In genomic region chr1:199184180-199184579, GRCh38 we compare ENCODE assay signal across 19 cellular contexts.
DNase-seq lines count a peak whose midpoint lies in the region; ATAC-seq, FAIRE-seq and TF ChIP-seq lines count a peak whose summit lies in the region.
"Had no signal": no experiment of that assay in that cellular context is flagged by ENCODE, and none has a peak within 500 bp of the region (broad histone marks: within the 10 kb centered on the region; RNA-seq: fewer than 3 reads in every experiment).

No MANE protein-coding gene starts in this region.

- BruUV-seq in HepG2 (replicated peaks; lab: Mats Ljungman, UMichigan) (no TSS peak), K562 (replicated peaks; lab: Mats Ljungman, UMichigan) (no TSS peak)

- no peak for TF ChIP-seq POLR2A in HepG2 (IDR thresholded peaks at IDR 0.05; ENCODE audit: insufficient read depth in 1 of 2, low read depth in 2 of 2, low read length in 2 of 2)
- no peak for TF ChIP-seq POLR2A in right lobe of liver (IDR thresholded peaks at IDR 0.05)
- TF ChIP-seq POLR2A in K562 (conservative IDR thresholded peaks at IDR 0.05), result no peak

- H3K4me2 ChIP-seq in HepG2 (ENCODE audit: low read depth, low read length) (no peak overlapping the region), K562 (ENCODE audit: insufficient read depth, low read length) (no peak overlapping the region)
- H3K4me2 ChIP-seq: GM23338 had no signal

- H3K9ac ChIP-seq in HepG2 (ENCODE audit: insufficient read depth, low read depth, low read length), result no peak overlapping the region
- no peak overlapping the region for H3K9ac ChIP-seq in K562 (ENCODE audit: insufficient read depth in 1 of 2, low read depth in 2 of 2, low read length in 2 of 2)

- H3K36me3 ChIP-seq in HepG2 (replicated peaks in 1 of 2; ENCODE audit: control insufficient read depth in 1 of 2, insufficient read depth in 2 of 2, low read length in 2 of 2) (no peaks in the 10 kb centered on the region), right lobe of liver (no peaks in the 10 kb centered on the region), KOPT-K1 (ENCODE audit: insufficient read depth, low read length) (no peaks in the 10 kb centered on the region), K562 (ENCODE audit: control insufficient read depth, insufficient read depth, low read length) (no peaks in the 10 kb centered on the region)
- H3K36me3 ChIP-seq: BE2C had no signal

- no peak for ATAC-seq in HepG2
- ATAC-seq in right lobe of liver, result no peak
- ATAC-seq in K562, result no peak
- no peak for ATAC-seq in HG02798 (IDR thresholded peaks at IDR 0.05; ENCODE audit: poor library complexity, unreplicated experiment)
- ATAC-seq in HG02759 (IDR thresholded peaks at IDR 0.05; ENCODE audit: unreplicated experiment), result no peak
- ATAC-seq: GM23338 had no signal

- TF ChIP-seq EP300 in HepG2 (IDR thresholded peaks at IDR 0.05; ENCODE audit: low read depth in 2 of 2, low read length in 2 of 2) (no peak), HepG2 (CRISPR knock-in tag; IDR thresholded peaks at IDR 0.05; ENCODE audit: borderline replicate concordance) (no peak), K562 (IDR thresholded peaks at IDR 0.05; ENCODE audit: low read length) (no peak)

- H3K4me1 ChIP-seq in HepG2 (ENCODE audit: insufficient read depth, low read length) (no peaks in the 10 kb centered on the region), right lobe of liver (no peaks in the 10 kb centered on the region), K562 (replicated peaks in 1 of 2; ENCODE audit: control insufficient read depth in 2 of 2, insufficient read depth in 2 of 2, low read length in 2 of 2) (no peaks in the 10 kb centered on the region)

- H3K27me3 ChIP-seq in HepG2 (ENCODE audit: control insufficient read depth in 1 of 2, insufficient read depth in 2 of 2, low read length in 2 of 2), result no peaks in the 10 kb centered on the region
- no peaks in the 10 kb centered on the region for H3K27me3 ChIP-seq in right lobe of liver
- no peaks in the 10 kb centered on the region for H3K27me3 ChIP-seq in K562 (ENCODE audit: control insufficient read depth in 2 of 2, insufficient read depth in 2 of 2, low read length in 2 of 2)
- H3K27me3 ChIP-seq: BE2C had no signal

- H4K20me1 ChIP-seq in HepG2 (ENCODE audit: insufficient read depth, low read length) (no peaks in the 10 kb centered on the region), K562 (replicated peaks; ENCODE audit: control insufficient read depth, insufficient read depth, low read length) (no peaks in the 10 kb centered on the region)

- POLR2A ChIA-PET in HepG2 (lab: Yijun Ruan, JAX) (no interaction called here), K562 (lab: Yijun Ruan, JAX) (no interaction called here)

- H2AFZ ChIP-seq in HepG2 (ENCODE audit: low read length), result no peak overlapping the region
- H2AFZ ChIP-seq in K562 (ENCODE audit: low read depth, low read length), result no peak overlapping the region
- H2AFZ ChIP-seq: GM23338 had no signal

- H3K4me3 ChIP-seq in HepG2 (replicated peaks in 1 of 3; ENCODE audit: insufficient read depth in 1 of 3, low read depth in 2 of 3, low read length in 3 of 3), result no peak overlapping the region
- no peak overlapping the region for H3K4me3 ChIP-seq in right lobe of liver
- H3K4me3 ChIP-seq in K562, result no peak overlapping the region
- H3K4me3 ChIP-seq: GM23338 had no signal

- H3K27ac ChIP-seq in HepG2 (ENCODE audit: extremely low read length, insufficient read depth, low read length), result no peak overlapping the region
- no peak overlapping the region for H3K27ac ChIP-seq in right lobe of liver
- peak overlapping the region; percentile 95 for H3K27ac ChIP-seq in KOPT-K1 (ENCODE audit: low read depth, low read length, poor library complexity, severe bottlenecking)
- no peak overlapping the region for H3K27ac ChIP-seq in K562 (ENCODE audit: extremely low read depth, low read depth, low read length)

- TF ChIP-seq RAD21 in HepG2 (CRISPR knock-in tag; IDR thresholded peaks at IDR 0.05), result no peak
- no peak for TF ChIP-seq RAD21 in K562 (CRISPR knock-in tag; conservative IDR thresholded peaks at IDR 0.05 in 1 of 2, IDR thresholded peaks at IDR 0.05 in 1 of 2)

- TF ChIP-seq CTCF in HepG2 (CRISPR knock-in tag; IDR thresholded peaks at IDR 0.05) (no peak), right lobe of liver (IDR thresholded peaks at IDR 0.05) (no peak), K562 (IDR thresholded peaks at IDR 0.05 in 2 of 3, conservative IDR thresholded peaks at IDR 0.05 in 1 of 3; ENCODE audit: insufficient read depth in 2 of 3, low read depth in 1 of 3, low read length in 3 of 3) (no peak)

- CTCF ChIA-PET in HepG2 (lab: Yijun Ruan, JAX; ENCODE audit: low intra/inter-chr PET ratio, low total read pairs) (no interaction called here), K562 (lab: Yijun Ruan, JAX; ENCODE audit: low intra/inter-chr PET ratio) (no interaction called here)

- in situ Hi-C loops in HepG2 (cut with HindIII; ENCODE audit: extremely low pct_ligation_motif_present, low pct_unique_long_range_greater_than_20kb), result no loop called here
- in situ Hi-C loops in K562 (cut with MboI), result no loop called here

- DNase-seq in HepG2 (ENCODE audit: low spot score) (no peak), right lobe of liver (no peak), K562 (ENCODE audit: extremely low read depth in 1 of 4, low spot score in 3 of 4) (no peak), HK-2 (ENCODE audit: unreplicated experiment) (no peak)
- DNase-seq: ACHN; BE2C; C1 segment of cervical spinal cord; CD4-positive, CD25-positive, alpha-beta regulatory T cell; CD8-positive, alpha-beta memory T cell; COR-L47; GDM1; HCEC 1CT had no signal

- H3K79me2 ChIP-seq in HepG2 (ENCODE audit: insufficient read depth, low read length), result no peaks in the 10 kb centered on the region
- no peaks in the 10 kb centered on the region for H3K79me2 ChIP-seq in K562 (ENCODE audit: control insufficient read depth, insufficient read depth, low read length)

- H3K9me3 ChIP-seq in HepG2 (ENCODE audit: low read length) (no peaks in the 10 kb centered on the region), right lobe of liver (no peaks in the 10 kb centered on the region), KOPT-K1 (ENCODE audit: insufficient read depth, low read length, poor library complexity, severe bottlenecking) (no peaks in the 10 kb centered on the region), K562 (replicated peaks; ENCODE audit: control insufficient read depth, insufficient read depth, low read depth, low read length) (no peaks in the 10 kb centered on the region)
- H3K9me3 ChIP-seq: BE2C had no signal

- WGBS in HepG2 (ENCODE audit: low lambda C conversion rate), result 30% methylated on average over 4 of the region's 4 CpGs
- WGBS in right lobe of liver (ENCODE audit: insufficient coverage, low coverage, low lambda C conversion rate, missing lambda C conversion rate), result 90% methylated on average over 4 of the region's 4 CpGs
- 0% methylated on average over 4 of the region's 4 CpGs for WGBS in K562 (ENCODE audit: insufficient coverage, low coverage, missing lambda C conversion rate)

- H3K9me1 ChIP-seq in K562 (ENCODE audit: control insufficient read depth, insufficient read depth, low read length), result no peaks in the 10 kb centered on the region

- FAIRE-seq in HepG2 (lab: Jason Lieb, UNC), result no peak
- no peak for FAIRE-seq in K562 (lab: Jason Lieb, UNC)
- FAIRE-seq: GM12892, GM18507, H54 had no signal

- intact Hi-C loops in HepG2 (cut with micrococcal nuclease; ENCODE audit: unreplicated experiment), result no loop called here
- intact Hi-C loops in right lobe of liver (cut with DNase I), result no loop called here
- intact Hi-C loops in K562 (cut with micrococcal nuclease), result no loop called here

TF ChIP-seq in HepG2, 621 proteins besides CTCF, POLR2A, EP300 and RAD21:
- TF ChIP-seq MAFK (conservative IDR thresholded peaks at IDR 0.05 in 1 of 2, IDR thresholded peaks at IDR 0.05 in 1 of 2; ENCODE audit: low read length in 2 of 2) (peak in 1 of 2 experiments; percentile 87; a peak in 2 of 4 replicates), CHCHD3 (CRISPR knock-in tag; IDR thresholded peaks at IDR 0.05) (no peak), MAFF (IDR thresholded peaks at IDR 0.05; ENCODE audit: low read depth, low read length) (peak; percentile 79)

TF ChIP-seq in K562, 482 proteins besides CTCF, POLR2A, EP300 and RAD21:
- TF ChIP-seq NFIX (CRISPR knock-in tag; IDR thresholded peaks at IDR 0.05; ENCODE audit: low read depth), result no peak
- no peak for TF ChIP-seq TBP (optimal IDR thresholded peaks at IDR 0.05; ENCODE audit: low read depth, low read length)
- TF ChIP-seq ZNF316 (IDR thresholded peaks at IDR 0.05), result peak; percentile 59
- no peak for TF ChIP-seq DEAF1 (CRISPR knock-in tag; IDR thresholded peaks at IDR 0.05)
- no peak for TF ChIP-seq SUPT5H (IDR thresholded peaks at IDR 0.05)
- no peak for TF ChIP-seq ELK3 (CRISPR knock-in tag; IDR thresholded peaks at IDR 0.05)
- 0 out of 2 replicates have a peak, but pooled peaks have one; percentile 42 for TF ChIP-seq MAFF (IDR thresholded peaks at IDR 0.05; ENCODE audit: low read length)
- TF ChIP-seq MAFK (IDR thresholded peaks at IDR 0.05; ENCODE audit: low read length), result peak; percentile 30; the same call in 1 of the 2 replicates

Comparison
In these comparisons a context has a peak if more than half of its experiments do, and no peak if none do; other contexts are left out.
1. Of the 241 proteins assayed by ChIP-seq in both HepG2 and K562: peak only in HepG2: none; only in K562: none; in both: MAFF; in neither: 239; mixed calls (peak in some experiments, not most) for 1.